Comparison of ENCODE assay signal across 8 cellular contexts in the genomic region with DNA sequence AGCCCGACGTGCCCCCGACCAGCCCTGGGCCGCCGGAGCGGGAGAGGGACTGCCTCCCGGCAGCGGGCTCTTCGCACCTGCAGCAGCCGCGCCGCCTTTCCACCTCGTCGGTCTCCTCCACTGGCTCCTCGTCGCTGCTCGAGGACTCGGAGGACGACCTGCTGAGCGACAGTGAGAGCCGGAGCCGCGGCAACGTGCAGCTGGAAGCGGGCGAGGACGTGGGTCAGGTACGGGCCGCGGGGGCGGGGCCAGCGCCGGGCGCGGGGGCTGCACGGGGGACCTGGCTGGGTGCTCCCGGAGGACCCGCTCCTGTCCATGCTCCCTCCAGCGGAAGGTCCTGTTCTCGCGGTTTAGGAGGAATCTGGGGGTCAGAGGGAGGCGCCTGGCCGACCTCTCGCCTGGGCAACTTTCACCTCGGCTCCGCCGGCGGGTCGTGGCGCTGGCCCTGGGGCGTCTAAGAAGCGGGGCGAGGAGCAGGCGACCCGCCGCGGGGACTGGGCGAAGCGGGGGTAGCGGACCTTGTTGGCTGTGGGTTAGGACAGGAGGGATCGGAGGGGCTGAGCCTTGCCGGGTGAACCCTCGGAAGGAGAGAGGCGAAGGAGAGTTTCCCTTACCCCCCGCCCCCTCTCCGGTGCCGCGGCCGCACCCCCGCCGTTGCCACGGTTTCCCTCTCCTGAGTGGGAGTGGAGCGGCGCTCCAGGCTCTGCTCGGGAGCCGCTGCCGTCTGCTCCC. TPM values are rescaled to one million over a fixed set of nuclear protein-coding genes. Genes with fewer than 3 reads are reported as not detected.
A peak's percentile ranks its signal among the peaks of the same experiment; 100 is the strongest.
DNase-seq lines count a peak whose midpoint lies in the region; ATAC-seq and FAIRE-seq lines count a peak whose summit lies in the region.

No MANE protein-coding gene starts in this region.

- no peak overlapping the region for H3K27ac Mint-ChIP-seq in central memory CD8-positive, alpha-beta T cell (ENCODE audit: low read depth)

- peaks cover 20% of the 10 kb centered on the region for H3K27me3 ChIP-seq in muscle layer of duodenum (ENCODE audit: low read depth, low read length)

- no peak overlapping the region for H3K27ac ChIP-seq in muscle layer of duodenum (ENCODE audit: low read length)

- H3K9me3 ChIP-seq in muscle layer of duodenum (ENCODE audit: control insufficient read depth in 1 of 2, low read length in 2 of 2): no peaks in the 10 kb centered on the region

- DNase-seq in 8988T: peak; percentile 64
- DNase-seq in SK-N-DZ (ENCODE audit: low spot score): peak; percentile 44
- peak in 1 of 2 donors; percentile 24 for DNase-seq in central memory CD8-positive, alpha-beta T cell (ENCODE audit: low spot score in 2 of 2)
- DNase-seq in urothelium cell line (ENCODE audit: low spot score): peak; percentile 60
- DNase-seq in AML-193 (lab: John Stamatoyannopoulos, UW): no peak

- H3K4me3 Mint-ChIP-seq in central memory CD8-positive, alpha-beta T cell: peak overlapping the region; percentile 64

- peaks cover 15% of the 10 kb centered on the region for H3K4me1 Mint-ChIP-seq in central memory CD8-positive, alpha-beta T cell

- H3K4me1 ChIP-seq in muscle layer of duodenum (ENCODE audit: control insufficient read depth in 1 of 2, insufficient read depth in 2 of 2, low read length in 2 of 2): peaks cover 7 to 35% of the 10 kb centered on the region in 2 donors

- no peaks in the 10 kb centered on the region for H3K9me3 Mint-ChIP-seq in central memory CD8-positive, alpha-beta T cell

- FAIRE-seq in urothelium cell line (lab: Jason Lieb, UNC): no peak

- ATAC-seq in GM18498 (IDR thresholded peaks at IDR 0.05; ENCODE audit: unreplicated experiment) (peak; percentile 17), HG03045 (IDR thresholded peaks at IDR 0.05; ENCODE audit: unreplicated experiment) (peak; percentile 2)
- ATAC-seq in central memory CD8-positive, alpha-beta T cell (replicated peaks; ENCODE audit: extremely low read depth, poor library complexity, severe bottlenecking): peak; percentile 44

- H3K27me3 Mint-ChIP-seq in central memory CD8-positive, alpha-beta T cell: peaks cover 52% of the 10 kb centered on the region

- no peaks in the 10 kb centered on the region for H3K36me3 ChIP-seq in muscle layer of duodenum (ENCODE audit: control insufficient read depth in 1 of 2, insufficient read depth in 2 of 2, low read length in 2 of 2)

- H3K36me3 Mint-ChIP-seq in central memory CD8-positive, alpha-beta T cell (ENCODE audit: insufficient read depth): peaks cover 3% of the 10 kb centered on the region

- peak overlapping the region; percentile 16 to 57 for H3K4me3 ChIP-seq in muscle layer of duodenum (ENCODE audit: low read depth in 1 of 2, low read length in 2 of 2)

RNA-seq across cellular contexts. Expression of a gene that starts 0.7 kb away (rescaled TPM):
- polyA plus RNA-seq in SK-N-DZ (2014; cell fraction: cytosol; rRNA removed): 2.3 and 2.4 TPM in 2 replicates
- polyA plus RNA-seq in SK-N-DZ (2014; cell fraction: nucleus; rRNA removed): 3.8 and 7.2 TPM in 2 replicates

RNA-seq across cellular contexts. Expression of a gene that starts 19.3 kb away (rescaled TPM):
- polyA plus RNA-seq in SK-N-DZ (2014; cell fraction: cytosol; rRNA removed): 0.44 and 0.84 TPM in 2 replicates
- 9.2 and 9.9 TPM in 2 replicates for polyA plus RNA-seq in SK-N-DZ (2014; cell fraction: nucleus; rRNA removed)

RNA-seq across cellular contexts. Expression of a gene that starts 49.7 kb away (rescaled TPM):
- 28.7 and 40.8 TPM in 2 replicates for polyA plus RNA-seq in SK-N-DZ (2014; cell fraction: cytosol; rRNA removed)
- polyA plus RNA-seq in SK-N-DZ (2014; cell fraction: nucleus; rRNA removed): 26.0 and 51.8 TPM in 2 replicates

Comparison
In these comparisons a context has a peak if more than half of its experiments do, and no peak if none do; other contexts are left out.
1. DNase-seq: peak in 8988T (single experiment), SK-N-DZ (single experiment) and urothelium cell line (single experiment); none in AML-193 (0 of 2).
2. Peak in every context shown above with its lines, with median percentiles within 50 percentile points of each other: ATAC-seq.